25 cellular contexts compared by ENCODE assay signal in genomic region chr1:214383381-214384372, GRCh38.
DNase-seq lines count a peak whose midpoint lies in the region; ATAC-seq, FAIRE-seq and TF ChIP-seq lines count a peak whose summit lies in the region.
"Had no signal": no experiment of that assay in that cellular context is flagged by ENCODE, and none has a peak within 500 bp of the region (broad histone marks: within the 10 kb centered on the region; RNA-seq: fewer than 3 reads in every experiment).

No MANE protein-coding gene starts in this region.

- H4K20me1 ChIP-seq in H1 (replicated peaks in 1 of 2; ENCODE audit: control insufficient read depth in 1 of 2, insufficient read depth in 2 of 2, low read length in 2 of 2): no peaks in the 10 kb centered on the region
- H4K20me1 ChIP-seq: BLaER1 had no signal

- no peak overlapping the region for H3K14ac ChIP-seq in H1 (ENCODE audit: insufficient read length)

- ATAC-seq in Right ventricle myocardium inferior: no peak
- ATAC-seq in mucosa of descending colon: peak; percentile 10
- ATAC-seq in aorta (ENCODE audit: low FRiP score): no peak
- ATAC-seq in GM21526 (IDR thresholded peaks at IDR 0.05; ENCODE audit: low FRiP score, unreplicated experiment): no peak
- ATAC-seq: HepG2 had no signal

- peaks cover under 1% of the 10 kb centered on the region for H3K4me1 Mint-ChIP-seq in activated naive CD4-positive, alpha-beta T cell treated with anti-CD3 and anti-CD28 coated beads, Interleukin-2, amount 10 ng/mL, durations not matched to agents 7 days and 5 days

- H3K4ac ChIP-seq in H1 (replicated peaks; ENCODE audit: insufficient read length, low read depth, low read length): no peak overlapping the region

- H3K9ac ChIP-seq in H1 (replicated peaks in 1 of 4; ENCODE audit: extremely low read depth in 1 of 4, low read depth in 3 of 4, low read length in 3 of 4): no peak overlapping the region
- H3K9ac ChIP-seq: BLaER1 had no signal

- H3K4me2 ChIP-seq in H1 (ENCODE audit: insufficient read depth in 1 of 2, low read depth in 2 of 2, low read length in 2 of 2): no peak overlapping the region
- H3K4me2 ChIP-seq: BLaER1, PC-9 had no signal

- no peaks in the 10 kb centered on the region; the same call in 1 of the 2 replicates for H3K79me1 ChIP-seq in H1 (ENCODE audit: low read depth, low read length)

- H4K91ac ChIP-seq in H1 (replicated peaks; ENCODE audit: insufficient read length, low read length): no peak overlapping the region

- intact Hi-C loops in Right ventricle myocardium inferior (cut with DNase I): no loop called here
- intact Hi-C loops in mucosa of descending colon (cut with DNase I, micrococcal nuclease): no loop called here
- intact Hi-C loops in aorta (cut with DNase I): no loop called here

- H3K18ac ChIP-seq in H1 (ENCODE audit: extremely low read depth, low read length): no peak overlapping the region

- H3K4me3 ChIP-seq in right atrium auricular region: no peak overlapping the region
- no peak overlapping the region for H3K4me3 ChIP-seq in H1 (ENCODE audit: extremely low read depth in 1 of 4, insufficient read depth in 2 of 4, low read depth in 3 of 4, low read length in 4 of 4)
- no peak overlapping the region for H3K4me3 ChIP-seq in mucosa of descending colon
- H3K4me3 ChIP-seq in aorta (ENCODE audit: low read length in 2 of 2): no peak overlapping the region
- H3K4me3 ChIP-seq: BLaER1, MG63, PC-9, SJSA1 had no signal

- no peak overlapping the region for H2AK5ac ChIP-seq in H1 (ENCODE audit: low read depth, low read length)

- H3K9me3 Mint-ChIP-seq in activated naive CD4-positive, alpha-beta T cell treated with anti-CD3 and anti-CD28 coated beads, Interleukin-2, amount 10 ng/mL, durations not matched to agents 7 days and 5 days: no peaks in the 10 kb centered on the region
- H3K9me3 Mint-ChIP-seq: CD4-positive, CD25-positive, alpha-beta regulatory T cell had no signal

- H3K27me3 Mint-ChIP-seq in activated naive CD4-positive, alpha-beta T cell treated with anti-CD3 and anti-CD28 coated beads, Interleukin-2, amount 10 ng/mL, durations not matched to agents 7 days and 5 days: peaks cover 4% of the 10 kb centered on the region
- H3K27me3 Mint-ChIP-seq: CD4-positive, CD25-positive, alpha-beta regulatory T cell had no signal

- no peak for TF ChIP-seq RAD21 in H1 (IDR thresholded peaks at IDR 0.05 in 1 of 2, conservative IDR thresholded peaks at IDR 0.05 in 1 of 2; ENCODE audit: low read depth in 2 of 2, low read length in 2 of 2)

- H2BK12ac ChIP-seq in H1 (ENCODE audit: low read depth, low read length): no peak overlapping the region

- no peaks in the 10 kb centered on the region for H3K23me2 ChIP-seq in H1 (ENCODE audit: low read depth, low read length)

- no peak for TF ChIP-seq CTCF in right atrium auricular region (IDR thresholded peaks at IDR 0.05)
- TF ChIP-seq CTCF in H1 (IDR thresholded peaks at IDR 0.05; ENCODE audit: control extremely low read depth in 1 of 3, insufficient read depth in 1 of 3, low read depth in 1 of 3, low read length in 3 of 3): no peak
- TF ChIP-seq CTCF in mucosa of descending colon (IDR thresholded peaks at IDR 0.05): no peak

- H2BK20ac ChIP-seq in H1 (ENCODE audit: low read length): no peak overlapping the region

- H3K79me2 ChIP-seq in H1 (ENCODE audit: control insufficient read depth in 1 of 2, insufficient read depth in 2 of 2, low read length in 2 of 2): no peaks in the 10 kb centered on the region; a peak in 1 of 4 replicates

- CTCF ChIA-PET in H1 (lab: Charles Lee; ENCODE audit: partially characterized antibody): interaction anchor here (0.6 to 1.9 kb wide), 3 partner anchors 38 to 201 kb away, joined by 3 to 7 read pairs (median 3); no protein-coding TSS in a partner anchor
- CTCF ChIA-PET in activated naive CD4-positive, alpha-beta T cell treated with anti-CD3 and anti-CD28 coated beads, Interleukin-2, amount 10 ng/mL, durations not matched to agents 7 days and 5 days (lab: Charles Lee): no interaction called here

- POLR2A ChIA-PET in H1 (lab: Charles Lee; ENCODE audit: partially characterized antibody): interaction anchor here (0.6 kb wide), 1 partner anchor 52 kb away, joined by 3 read pairs; no protein-coding TSS in a partner anchor

- 96% methylated on average over 44 of the region's 45 CpGs; no CpG with 5 or more reads in 1 of the 2 experiments for WGBS in H1 (ENCODE audit: extremely low coverage in 1 of 2, insufficient coverage in 1 of 2, insufficient read length in 1 of 2, insufficient replicate concordance in 2 of 2, low coverage in 1 of 2, low lambda C conversion rate in 2 of 2, missing lambda C conversion rate in 1 of 2), 2 experiments
- 97% methylated on average over 42 to 45 of the region's 45 CpGs for WGBS in aorta, 2 donors

- no peak overlapping the region for H3K56ac ChIP-seq in H1 (replicated peaks; ENCODE audit: insufficient read length, low read depth, low read length)

- H3K27ac Mint-ChIP-seq in activated naive CD4-positive, alpha-beta T cell treated with anti-CD3 and anti-CD28 coated beads, Interleukin-2, amount 10 ng/mL, durations not matched to agents 7 days and 5 days: no peak overlapping the region
- H3K27ac Mint-ChIP-seq: CD4-positive, CD25-positive, alpha-beta regulatory T cell had no signal

- H3K23ac ChIP-seq in H1 (ENCODE audit: insufficient read length): no peak overlapping the region

- no peaks in the 10 kb centered on the region for H3K27me3 ChIP-seq in right atrium auricular region
- H3K27me3 ChIP-seq in H1 (replicated peaks in 1 of 4; ENCODE audit: control insufficient read depth in 3 of 4, extremely low read depth in 1 of 4, insufficient read depth in 3 of 4, low read length in 3 of 4): no peaks in the 10 kb centered on the region
- H3K27me3 ChIP-seq in aorta (ENCODE audit: control insufficient read depth in 1 of 2, insufficient read depth in 2 of 2, low read length in 1 of 2): no peaks in the 10 kb centered on the region
- H3K27me3 ChIP-seq: BLaER1, MG63, SJSA1 had no signal

- H4K8ac ChIP-seq in H1 (ENCODE audit: extremely low read depth, insufficient read depth, low read length): peak overlapping the region; percentile 17; the same call in 1 of the 2 replicates

- H3K36me3 ChIP-seq in right atrium auricular region (peaks cover 21% of the 10 kb centered on the region), H1 (ENCODE audit: control insufficient read depth in 2 of 4, insufficient read depth in 4 of 4, low read length in 3 of 4) (peaks cover 14 to 38% (median 21%) of the 10 kb centered on the region in 4 experiments), mucosa of descending colon (ENCODE audit: low read depth) (no peaks in the 10 kb centered on the region), aorta (ENCODE audit: control insufficient read depth in 1 of 2, insufficient read depth in 2 of 2, low read length in 1 of 2) (peaks cover 4 to 7% of the 10 kb centered on the region in 2 donors)
- H3K36me3 ChIP-seq: BLaER1 had no signal

- no peak overlapping the region; the same call in 1 of the 2 replicates for H2BK5ac ChIP-seq in H1 (ENCODE audit: low read depth, low read length)

- TF ChIP-seq POLR2A in H1 (IDR thresholded peaks at IDR 0.05; ENCODE audit: control extremely low read depth in 1 of 2, low read depth in 2 of 2, low read length in 2 of 2): no peak

- no peak overlapping the region for H2BK120ac ChIP-seq in H1 (replicated peaks; ENCODE audit: low read depth, low read length)

- FAIRE-seq in H1 (lab: Jason Lieb, UNC): no peak
- FAIRE-seq: D721Med, GM19239, HepG2 had no signal

- H2BK15ac ChIP-seq in H1 (ENCODE audit: low read length): no peak overlapping the region

- H3K4me3 Mint-ChIP-seq in activated naive CD4-positive, alpha-beta T cell treated with anti-CD3 and anti-CD28 coated beads, Interleukin-2, amount 10 ng/mL, durations not matched to agents 7 days and 5 days: no peak overlapping the region
- H3K4me3 Mint-ChIP-seq: CD4-positive, CD25-positive, alpha-beta regulatory T cell had no signal

- no peaks in the 10 kb centered on the region for H3K36me3 Mint-ChIP-seq in activated naive CD4-positive, alpha-beta T cell treated with anti-CD3 and anti-CD28 coated beads, Interleukin-2, amount 10 ng/mL, durations not matched to agents 7 days and 5 days
- H3K36me3 Mint-ChIP-seq: CD4-positive, CD25-positive, alpha-beta regulatory T cell had no signal

- H2AFZ ChIP-seq in H1 (ENCODE audit: low read length): no peak overlapping the region
- H2AFZ ChIP-seq: PC-9 had no signal

- H3K4me1 ChIP-seq in right atrium auricular region: no peaks in the 10 kb centered on the region
- H3K4me1 ChIP-seq in H1 (replicated peaks in 1 of 4; ENCODE audit: control insufficient read depth in 3 of 4, insufficient read depth in 4 of 4, low read length in 3 of 4): peaks cover 0 to 13% (median 8%) of the 10 kb centered on the region in 4 experiments; a peak in 3 of 7 replicates
- H3K4me1 ChIP-seq in mucosa of descending colon (ENCODE audit: low read depth): no peaks in the 10 kb centered on the region
- H3K4me1 ChIP-seq in aorta (ENCODE audit: control insufficient read depth in 1 of 2, insufficient read depth in 2 of 2, low read length in 2 of 2): no peaks in the 10 kb centered on the region
- H3K4me1 ChIP-seq: BLaER1 had no signal

- DNase-seq in Right ventricle myocardium inferior (ENCODE audit: missing footprints) (peak; percentile 30), right atrium auricular region (ENCODE audit: low spot score) (no peak), H1 (ENCODE audit: low read depth in 1 of 2, low spot score in 2 of 2) (no peak), mucosa of descending colon (no peak), aorta (no peak), germinal center (ENCODE audit: low spot score) (no peak)
- DNase-seq in activated naive CD4-positive, alpha-beta T cell treated with anti-CD3 and anti-CD28 coated beads, Interleukin-2, amount 10 ng/mL, durations not matched to agents 7 days and 5 days: no peak
- DNase-seq: 8988T; CD4-positive, CD25-positive, alpha-beta regulatory T cell; H7; KBM-7; MG63; NCI-H2029; NCI-H446; NCI-H524 treated with DMSO at 0.1 percent for 48 hours; NCI-H774; NK-92 treated with Interleukin-12 subunit alpha and Interleukin-12 subunit beta, amount 100 ng/mL, for 24 hours; PC-9; Right ventricle myocardium superior had no signal

- H3K9me3 ChIP-seq in right atrium auricular region (no peaks in the 10 kb centered on the region), H1 (ENCODE audit: insufficient read depth in 2 of 2, low read depth in 1 of 2, low read length in 1 of 2) (no peaks in the 10 kb centered on the region), mucosa of descending colon (no peaks in the 10 kb centered on the region), aorta (ENCODE audit: control insufficient read depth, low read length) (no peaks in the 10 kb centered on the region)
- H3K9me3 ChIP-seq: BLaER1, MG63, SJSA1 had no signal

- TF ChIP-seq EP300 in H1 (IDR thresholded peaks at IDR 0.05; ENCODE audit: borderline replicate concordance in 1 of 2, low read depth in 2 of 2, low read length in 2 of 2): no peak

- no peak overlapping the region for H3K27ac ChIP-seq in right atrium auricular region
- H3K27ac ChIP-seq in H1 (ENCODE audit: low read depth, low read length): no peak overlapping the region; the same call in 1 of the 2 replicates
- H3K27ac ChIP-seq in aorta (ENCODE audit: low read depth in 1 of 2, low read length in 2 of 2): no peak overlapping the region
- H3K27ac ChIP-seq: BLaER1, PC-9, SJSA1 had no signal

- H4K5ac ChIP-seq in H1 (ENCODE audit: insufficient read length, low read depth, low read length): no peak overlapping the region
